18 cellular contexts compared by ENCODE assay signal in genomic region chr1:7333094-7333493, GRCh38.
"Had no signal": no experiment of that assay in that cellular context is flagged by ENCODE, and none has a peak within 500 bp of the region (broad histone marks: within the 10 kb centered on the region; RNA-seq: fewer than 3 reads in every experiment).

No MANE protein-coding gene starts in this region.

- H3K27ac ChIP-seq: skin epidermis, stomach, upper lobe of right lung had no signal

- DNase-seq: activated CD4-positive, alpha-beta T cell treated with anti-CD3 and anti-CD28 coated beads, Interleukin-2, amount 50 U/mL, for 48 hours; activated naive CD4-positive, alpha-beta T cell treated with Interleukin-2 at 50 U/mL for 16 hours; activated T-cell treated with anti-CD3 and anti-CD28 coated beads, Interleukin-2, amount 50 U/mL, for 24 hours; central memory CD4-positive, alpha-beta T cell; erythroblast; foreskin melanocyte; glutamatergic neuron; hypothalamus; right cardiac atrium; stimulated activated CD4-positive, alpha-beta T cell treated with anti-CD3 and anti-CD28 coated beads, Interleukin-4, amount 100 ng/mL, for 1 hour; stomach; SW 1271; T-helper 2 cell; upper lobe of right lung had no signal

- H3K36me3 ChIP-seq: stomach, upper lobe of right lung had no signal

- FAIRE-seq: colon, keratinocyte had no signal

- H3K9me3 ChIP-seq: upper lobe of right lung had no signal

- H3K4me3 ChIP-seq: lung, skin epidermis, stomach, upper lobe of right lung had no signal
